ENCODE assay signal across 15 cellular contexts in the genomic region with DNA sequence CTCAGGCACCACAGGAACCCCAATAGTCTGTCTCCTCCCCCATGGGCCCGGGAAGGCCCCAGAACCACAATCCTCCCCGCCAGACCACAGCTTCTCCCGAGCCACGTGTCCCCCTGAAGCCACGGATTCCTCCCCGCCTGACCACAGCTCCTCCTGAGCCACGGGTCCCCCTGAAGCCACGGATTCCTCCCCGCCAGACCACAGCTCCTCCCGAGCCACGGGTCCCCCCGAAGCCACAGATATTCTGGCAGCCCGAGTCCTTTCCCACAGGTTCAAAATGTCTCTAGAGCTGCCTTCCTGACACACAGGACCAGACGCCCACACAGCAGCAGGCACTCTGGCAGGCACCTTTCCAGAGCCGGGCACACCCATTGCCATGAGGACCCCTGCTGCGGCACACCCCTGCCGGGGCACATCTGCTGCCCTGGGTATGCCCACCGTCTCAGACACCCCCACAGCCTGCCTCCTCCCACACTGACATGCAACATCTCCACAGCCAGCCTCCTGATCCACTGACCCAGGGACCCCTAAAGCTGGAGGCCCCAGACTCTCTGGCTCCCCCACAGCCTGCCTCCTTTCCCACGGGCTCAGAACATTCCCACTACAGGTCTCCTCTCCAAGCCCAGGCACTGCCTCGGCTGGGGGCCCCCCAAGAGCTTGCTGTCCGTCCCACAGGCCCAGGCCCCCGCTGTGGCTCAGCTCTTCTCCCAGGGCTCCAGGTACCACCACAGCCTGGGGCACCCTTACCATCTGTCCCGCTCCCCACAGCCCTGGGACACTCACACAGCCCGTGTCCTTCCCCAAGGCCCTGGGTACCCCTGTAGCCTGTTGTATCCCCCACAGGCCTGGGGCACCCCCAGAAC. TPM values are rescaled to one million over a fixed set of nuclear protein-coding genes. Genes with fewer than 3 reads are reported as not detected.
A peak's percentile ranks its signal among the peaks of the same experiment; 100 is the strongest.
DNase-seq lines count a peak whose midpoint lies in the region; ATAC-seq and TF ChIP-seq lines count a peak whose summit lies in the region.
"Had no signal": no experiment of that assay in that cellular context is flagged by ENCODE, and none has a peak within 500 bp of the region (broad histone marks: within the 10 kb centered on the region; RNA-seq: fewer than 3 reads in every experiment).

No MANE protein-coding gene starts in this region.

- H3K36me3 Mint-ChIP-seq in GM23338 (ENCODE audit: low read depth): peaks cover 27% of the 10 kb centered on the region
- H3K36me3 Mint-ChIP-seq in activated T-helper 17 cell treated with anti-CD3 and anti-CD28 coated beads, Interleukin-2, amount 50 U/mL, for 72 hours (ENCODE audit: low read depth): peaks cover 48% of the 10 kb centered on the region

- H3K9me3 Mint-ChIP-seq in GM23338: no peaks in the 10 kb centered on the region; the same call in 2 of the 3 replicates
- no peaks in the 10 kb centered on the region for H3K9me3 Mint-ChIP-seq in activated T-helper 17 cell treated with anti-CD3 and anti-CD28 coated beads, Interleukin-2, amount 50 U/mL, for 72 hours

- no peaks in the 10 kb centered on the region for H3K27me3 ChIP-seq in AG04450 (ENCODE audit: control insufficient read depth, insufficient read depth, low read length)
- H3K27me3 ChIP-seq in GM23338 (ENCODE audit: insufficient read depth): no peaks in the 10 kb centered on the region
- no peaks in the 10 kb centered on the region for H3K27me3 ChIP-seq in mucosa of stomach (ENCODE audit: control insufficient read depth, insufficient read depth, low read length)
- H3K27me3 ChIP-seq in WERI-Rb-1 (ENCODE audit: insufficient read depth, low read depth, severe bottlenecking): no peaks in the 10 kb centered on the region
- H3K27me3 ChIP-seq: cardiac muscle cell, foreskin keratinocyte had no signal

- peaks cover 3% of the 10 kb centered on the region; the same call in 1 of the 2 replicates for H4K20me1 ChIP-seq in GM23338 (replicated peaks; ENCODE audit: insufficient read depth)

- TF ChIP-seq CTCF in AG04450 (IDR thresholded peaks at IDR 0.05; ENCODE audit: low read depth, low read length) (no peak), GM23338 (conservative IDR thresholded peaks at IDR 0.05; ENCODE audit: low read depth in 2 of 2) (no peak), WERI-Rb-1 (IDR thresholded peaks at IDR 0.05; ENCODE audit: low read depth, low read length) (no peak)

- peaks cover 7% of the 10 kb centered on the region; the same call in 1 of the 2 replicates for H3F3A ChIP-seq in GM23338 (replicated peaks; ENCODE audit: low read depth)

- peaks cover 12% of the 10 kb centered on the region for H3K4me1 ChIP-seq in GM23338 (ENCODE audit: insufficient read depth)
- peaks cover 21% of the 10 kb centered on the region for H3K4me1 ChIP-seq in mucosa of stomach (ENCODE audit: control insufficient read depth, insufficient read depth, low read length)

- H3K4me3 Mint-ChIP-seq in GM23338: peak overlapping the region; percentile 55
- H3K4me3 Mint-ChIP-seq in activated T-helper 17 cell treated with anti-CD3 and anti-CD28 coated beads, Interleukin-2, amount 50 U/mL, for 72 hours: peak overlapping the region; percentile 99

- POLR2A ChIA-PET in AG04450 (lab: Yijun Ruan, JAX): no interaction called here

- H2AFZ ChIP-seq in GM23338: no peak overlapping the region

- DNase-seq in AG04450 (ENCODE audit: low read depth, low spot score) (no peak), GM23338 (ENCODE audit: low spot score) (no peak), WERI-Rb-1 (no peak), NCI-H2081 (lab: John Stamatoyannopoulos, UW) (no peak)
- no peak for DNase-seq in stimulated activated CD4-positive, alpha-beta T cell treated with anti-CD3 and anti-CD28 coated beads, Interleukin-4, amount 100 ng/mL, for 24 hours
- DNase-seq in stimulated activated CD8-positive, alpha-beta memory T cell treated with anti-CD3 and anti-CD28 coated beads, Interleukin-4, amount 100 ng/mL, for 48 hours: no peak
- DNase-seq: activated CD4-positive, alpha-beta T cell treated with anti-CD3 and anti-CD28 coated beads, Interleukin-2, amount 50 U/mL, for 1 hour; EL; foreskin keratinocyte; lower lobe of right lung; NCI-H2029 treated with DMSO at 0.1 percent for 48 hours; stimulated activated naive CD4-positive, alpha-beta T cell had no signal

- H3K9ac ChIP-seq in mucosa of stomach (ENCODE audit: low read length): peak overlapping the region; percentile 62

- H3K9me2 ChIP-seq in GM23338 (ENCODE audit: insufficient read depth): no peaks in the 10 kb centered on the region

- H3K27ac ChIP-seq in AG04450 (ENCODE audit: low read depth, low read length) (no peak overlapping the region), GM23338 (ENCODE audit: low read depth) (no peak overlapping the region), WERI-Rb-1 (no peak overlapping the region)
- H3K27ac ChIP-seq: cardiac muscle cell, foreskin keratinocyte, lower lobe of right lung had no signal

- H3K27me3 Mint-ChIP-seq in GM23338 (ENCODE audit: insufficient read depth, low read depth, poor library complexity): peaks cover 19% of the 10 kb centered on the region
- H3K27me3 Mint-ChIP-seq in activated T-helper 17 cell treated with anti-CD3 and anti-CD28 coated beads, Interleukin-2, amount 50 U/mL, for 72 hours: no peaks in the 10 kb centered on the region

- CTCF ChIA-PET in AG04450 (lab: Charles Lee): interaction anchor here (1.5 kb wide), 1 partner anchor 166 kb away, joined by 4 read pairs; no protein-coding TSS in a partner anchor

- H3K9me3 ChIP-seq in AG04450 (ENCODE audit: control insufficient read depth, insufficient read depth, low read length) (no peaks in the 10 kb centered on the region; the same call in 1 of the 2 replicates), mucosa of stomach (ENCODE audit: control insufficient read depth, low read length) (no peaks in the 10 kb centered on the region), WERI-Rb-1 (ENCODE audit: severe bottlenecking) (peaks cover 2% of the 10 kb centered on the region)
- H3K9me3 ChIP-seq: lower lobe of right lung had no signal

- H3K4me2 ChIP-seq in GM23338: no peak overlapping the region

- peaks cover 21% of the 10 kb centered on the region for H3K36me3 ChIP-seq in GM23338 (ENCODE audit: insufficient read depth)
- H3K36me3 ChIP-seq in mucosa of stomach (ENCODE audit: control insufficient read depth, insufficient read depth, low read length): no peaks in the 10 kb centered on the region
- peaks cover 43% of the 10 kb centered on the region for H3K36me3 ChIP-seq in WERI-Rb-1

- peak overlapping the region; percentile 90 for H3K4me3 ChIP-seq in AG04450 (ENCODE audit: low read depth, low read length)
- no peak overlapping the region for H3K4me3 ChIP-seq in GM23338
- H3K4me3 ChIP-seq in mucosa of stomach (ENCODE audit: low read length): no peak overlapping the region
- no peak overlapping the region for H3K4me3 ChIP-seq in WERI-Rb-1 (ENCODE audit: low read depth, low read length)

- H3K27ac Mint-ChIP-seq in GM23338: peak overlapping the region; percentile 74; the same call in 1 of the 2 replicates
- peak overlapping the region; percentile 98 for H3K27ac Mint-ChIP-seq in activated T-helper 17 cell treated with anti-CD3 and anti-CD28 coated beads, Interleukin-2, amount 50 U/mL, for 72 hours

- peaks cover 18% of the 10 kb centered on the region for H3K4me1 Mint-ChIP-seq in GM23338
- H3K4me1 Mint-ChIP-seq in activated T-helper 17 cell treated with anti-CD3 and anti-CD28 coated beads, Interleukin-2, amount 50 U/mL, for 72 hours: peaks cover 14% of the 10 kb centered on the region

- peaks cover 30% of the 10 kb centered on the region for H3K79me2 ChIP-seq in GM23338 (replicated peaks; ENCODE audit: insufficient read depth)

- no peak for ATAC-seq in GM23338
- ATAC-seq in activated T-helper 17 cell treated with anti-CD3 and anti-CD28 coated beads, Interleukin-2, amount 50 U/mL, for 72 hours (replicated peaks): no peak
- ATAC-seq: lower lobe of right lung had no signal

RNA-seq across cellular contexts. Expression of a gene that starts 2.2 kb away (rescaled TPM):
- 11.5 and 13.0 TPM in 2 replicates for polyA plus RNA-seq in AG04450 (2011; rRNA removed)
- polyA minus RNA-seq in AG04450 (2011; rRNA and poly(A)+ RNA removed): 18.2 and 21.5 TPM in 2 replicates
- 27.8 and 31.8 TPM in 2 replicates for total RNA-seq in GM23338 (2014; rRNA removed; shearing (Covaris generic))
- 5.9 and 6.0 TPM in 2 replicates for polyA plus RNA-seq in GM23338 (2016; fragmentation: Nextera tagmentation; extraction: Ambion mirVana)
- total RNA-seq in activated T-helper 17 cell treated with anti-CD3 and anti-CD28 coated beads, Interleukin-2, amount 50 U/mL, for 72 hours: 10 to 100 TPM; 17.6 to 24.2 TPM

RNA-seq across cellular contexts. Expression of a gene that starts 2.6 kb away (rescaled TPM):
- polyA plus RNA-seq in AG04450 (2011; rRNA removed) (239 and 320 TPM in 2 replicates), GM23338 (2016; fragmentation: Nextera tagmentation; extraction: Ambion mirVana) (887 and 915 TPM in 2 replicates)
- 40.1 and 45.4 TPM in 2 replicates for polyA minus RNA-seq in AG04450 (2011; rRNA and poly(A)+ RNA removed)
- total RNA-seq in GM23338 (2014; rRNA removed; shearing (Covaris generic)): 197 and 202 TPM in 2 replicates
- total RNA-seq in activated T-helper 17 cell treated with anti-CD3 and anti-CD28 coated beads, Interleukin-2, amount 50 U/mL, for 72 hours: 100 to 1,000 TPM; 114 to 160 TPM

RNA-seq across cellular contexts. Expression of a gene that starts 13.1 kb away (rescaled TPM):
- polyA plus RNA-seq in AG04450 (2011; rRNA removed) (20.4 and 24.6 TPM in 2 replicates), GM23338 (2016; fragmentation: Nextera tagmentation; extraction: Ambion mirVana) (40.0 and 49.3 TPM in 2 replicates)
- polyA minus RNA-seq in AG04450 (2011; rRNA and poly(A)+ RNA removed): 8.8 and 10.0 TPM in 2 replicates
- 5.0 and 5.5 TPM in 2 replicates for total RNA-seq in GM23338 (2014; rRNA removed; shearing (Covaris generic))
- total RNA-seq in activated T-helper 17 cell treated with anti-CD3 and anti-CD28 coated beads, Interleukin-2, amount 50 U/mL, for 72 hours: 10 to 100 TPM; 17.5 to 20.2 TPM

RNA-seq across cellular contexts. Expression of a gene that starts 13.3 kb away (rescaled TPM):
- 1.8 and 1.9 TPM in 2 replicates for polyA plus RNA-seq in AG04450 (2011; rRNA removed)
- polyA minus RNA-seq in AG04450 (2011; rRNA and poly(A)+ RNA removed): 0.87 and 1.0 TPM in 2 replicates
- total RNA-seq in GM23338 (2014; rRNA removed; shearing (Covaris generic)): 1.7 and 2.7 TPM in 2 replicates
- 3.9 and 4.8 TPM in 2 replicates for polyA plus RNA-seq in GM23338 (2016; fragmentation: Nextera tagmentation; extraction: Ambion mirVana)
- total RNA-seq in activated T-helper 17 cell treated with anti-CD3 and anti-CD28 coated beads, Interleukin-2, amount 50 U/mL, for 72 hours: 1 to 10 TPM; 1.1 to 3.0 TPM
